32 cellular contexts compared by ENCODE assay signal in genomic region chr2:164032995-164033394, GRCh38.
A peak's percentile ranks its signal among the peaks of the same experiment; 100 is the strongest.
DNase-seq lines count a peak whose midpoint lies in the region; ATAC-seq, FAIRE-seq and TF ChIP-seq lines count a peak whose summit lies in the region.
"Had no signal": no experiment of that assay in that cellular context is flagged by ENCODE, and none has a peak within 500 bp of the region (broad histone marks: within the 10 kb centered on the region; RNA-seq: fewer than 3 reads in every experiment).

No MANE protein-coding gene starts in this region.

- no TSS peak for BruUV-seq in mammary epithelial cell (replicated peaks; lab: Mats Ljungman, UMichigan)
- no TSS peak for BruUV-seq in MCF 10A (replicated peaks; lab: Mats Ljungman, UMichigan)

- POLR2A ChIA-PET in MCF 10A (lab: Yijun Ruan, JAX) = interaction anchor here (0.5 kb wide), 1 partner anchor 152 kb away, joined by 3 read pairs; no protein-coding TSS in a partner anchor

- peak; percentile 64 for ATAC-seq in HG03108 (IDR thresholded peaks at IDR 0.05; ENCODE audit: unreplicated experiment)
- no peak for ATAC-seq in activated T-cell treated with anti-CD3 and anti-CD28 coated beads, Interleukin-2, amount 50 U/mL, for 4 hours
- no peak for ATAC-seq in activated naive CD8-positive, alpha-beta T cell treated with anti-CD3 and anti-CD28 coated beads, Interleukin-2, amount 50 U/mL, for 24 hours
- ATAC-seq: activated CD8-positive, alpha-beta memory T cell treated with anti-CD3 and anti-CD28 coated beads, Interleukin-2, amount 10 ng/mL, durations not matched to agents 7 days and 5 days; activated T-cell treated with anti-CD3 and anti-CD28 coated beads, Interleukin-2, amount 50 U/mL, for 72 hours; CD8-positive, alpha-beta T cell; left ventricle myocardium superior had no signal

- no peaks in the 10 kb centered on the region for H3K36me3 Mint-ChIP-seq in MCF 10A (ENCODE audit: insufficient read depth, unreplicated experiment)
- no peaks in the 10 kb centered on the region for H3K36me3 Mint-ChIP-seq in activated T-cell treated with anti-CD3 and anti-CD28 coated beads, Interleukin-2, amount 50 U/mL, for 4 hours (ENCODE audit: insufficient read depth)
- no peaks in the 10 kb centered on the region for H3K36me3 Mint-ChIP-seq in activated naive CD8-positive, alpha-beta T cell treated with anti-CD3 and anti-CD28 coated beads, Interleukin-2, amount 50 U/mL, for 24 hours (ENCODE audit: low read depth)
- H3K36me3 Mint-ChIP-seq: activated CD8-positive, alpha-beta memory T cell treated with anti-CD3 and anti-CD28 coated beads, Interleukin-2, amount 10 ng/mL, durations not matched to agents 7 days and 5 days; CD8-positive, alpha-beta T cell; IgD-negative memory B cell; naive B cell had no signal

- no peaks in the 10 kb centered on the region for H3K9me3 ChIP-seq in mammary epithelial cell (replicated peaks; ENCODE audit: insufficient read depth, low read length)
- H3K9me3 ChIP-seq: MG63, SJSA1 had no signal

- dilution Hi-C loops in mammary epithelial cell (cut with HindIII; ENCODE audit: low sequenced_read_pairs) = no loop called here

- no peaks in the 10 kb centered on the region for H3K27me3 ChIP-seq in mammary epithelial cell (ENCODE audit: insufficient read depth, low read length)
- H3K27me3 ChIP-seq: brain microvascular endothelial cell, MG63, SJSA1 had no signal

- no peaks in the 10 kb centered on the region for H3K4me1 ChIP-seq in mammary epithelial cell (ENCODE audit: insufficient read depth, low read length)

- H3K4me3 ChIP-seq in mammary epithelial cell (replicated peaks in 1 of 3; ENCODE audit: insufficient read depth in 1 of 3, low read depth in 2 of 3, low read length in 3 of 3) (no peak overlapping the region), NB4 (ENCODE audit: low read depth, low read length) (no peak overlapping the region)
- H3K4me3 ChIP-seq: MG63, SJSA1 had no signal

- TF ChIP-seq CTCF in mammary epithelial cell (conservative IDR thresholded peaks at IDR 0.05 in 1 of 2, IDR thresholded peaks at IDR 0.05 in 1 of 2; ENCODE audit: extremely low read depth in 1 of 2, insufficient read depth in 1 of 2, low read depth in 1 of 2, low read length in 2 of 2) = no peak
- TF ChIP-seq CTCF in MCF 10A (IDR thresholded peaks at IDR 0.05; ENCODE audit: unreplicated experiment) = no peak
- no peak for TF ChIP-seq CTCF in NB4 (IDR thresholded peaks at IDR 0.05; ENCODE audit: low read depth, low read length)

- no peak overlapping the region for H3K9ac ChIP-seq in mammary epithelial cell (ENCODE audit: insufficient read depth, low read length)

- H3K27me3 Mint-ChIP-seq in MCF 10A (ENCODE audit: insufficient read depth, unreplicated experiment) = no peaks in the 10 kb centered on the region
- H3K27me3 Mint-ChIP-seq in activated T-cell treated with anti-CD3 and anti-CD28 coated beads, Interleukin-2, amount 50 U/mL, for 4 hours (ENCODE audit: low read depth) = no peaks in the 10 kb centered on the region
- no peaks in the 10 kb centered on the region for H3K27me3 Mint-ChIP-seq in activated naive CD8-positive, alpha-beta T cell treated with anti-CD3 and anti-CD28 coated beads, Interleukin-2, amount 50 U/mL, for 24 hours
- H3K27me3 Mint-ChIP-seq: activated CD4-positive, alpha-beta T cell treated with anti-CD3 and anti-CD28 coated beads, Interleukin-2, amount 10 ng/mL, durations not matched to agents 7 days and 5 days; activated CD8-positive, alpha-beta memory T cell treated with anti-CD3 and anti-CD28 coated beads, Interleukin-2, amount 10 ng/mL, durations not matched to agents 7 days and 5 days; IgD-negative memory B cell; naive B cell had no signal

- in situ Hi-C loops in mammary epithelial cell (cut with MboI; ENCODE audit: low sequenced_read_pairs in 2 of 2) = no loop called here

- peaks cover 5% of the 10 kb centered on the region for H3K4me1 Mint-ChIP-seq in MCF 10A (ENCODE audit: insufficient read depth, unreplicated experiment)
- no peaks in the 10 kb centered on the region for H3K4me1 Mint-ChIP-seq in activated T-cell treated with anti-CD3 and anti-CD28 coated beads, Interleukin-2, amount 50 U/mL, for 4 hours (ENCODE audit: low read depth)
- H3K4me1 Mint-ChIP-seq in activated naive CD8-positive, alpha-beta T cell treated with anti-CD3 and anti-CD28 coated beads, Interleukin-2, amount 50 U/mL, for 24 hours = no peaks in the 10 kb centered on the region
- H3K4me1 Mint-ChIP-seq: activated CD4-positive, alpha-beta T cell treated with anti-CD3 and anti-CD28 coated beads, Interleukin-2, amount 10 ng/mL, durations not matched to agents 7 days and 5 days; activated CD8-positive, alpha-beta memory T cell treated with anti-CD3 and anti-CD28 coated beads, Interleukin-2, amount 10 ng/mL, durations not matched to agents 7 days and 5 days; IgD-negative memory B cell; naive B cell had no signal

- H4K20me1 ChIP-seq in mammary epithelial cell (ENCODE audit: insufficient read depth, low read length) = no peaks in the 10 kb centered on the region

- DNase-seq in mammary epithelial cell (no peak), MCF 10A (ENCODE audit: unreplicated experiment) (no peak), NB4 (ENCODE audit: low read depth) (peak; percentile 11), HTR-8/SVneo (ENCODE audit: insufficient read length, low spot score) (no peak), cerebellar cortex (ENCODE audit: low spot score) (no peak)
- no peak for DNase-seq in activated T-cell treated with anti-CD3 and anti-CD28 coated beads, Interleukin-2, amount 50 U/mL, for 4 hours
- DNase-seq in activated naive CD8-positive, alpha-beta T cell treated with anti-CD3 and anti-CD28 coated beads, Interleukin-2, amount 50 U/mL, for 24 hours = no peak
- DNase-seq: activated CD4-positive, alpha-beta T cell treated with anti-CD3 and anti-CD28 coated beads, Interleukin-2, amount 10 ng/mL, durations not matched to agents 7 days and 5 days; activated CD8-positive, alpha-beta memory T cell treated with anti-CD3 and anti-CD28 coated beads, Interleukin-2, amount 10 ng/mL, durations not matched to agents 7 days and 5 days; activated naive CD4-positive, alpha-beta T cell treated with anti-CD3 and anti-CD28 coated beads for 36 hours; activated T-cell treated with anti-CD3 and anti-CD28 coated beads, Interleukin-2, amount 50 U/mL, for 72 hours; AML-193; brain microvascular endothelial cell; CD8-positive, alpha-beta T cell; effector CD4-positive, alpha-beta T cell; glutamatergic neuron; H9; islet precursor cell; left ventricle myocardium superior; MG63; naive B cell; NCI-H1417; NCI-H2029 treated with DMSO at 0.1 percent for 48 hours; NCI-H226; nucleus accumbens; RPMI8226; stimulated activated CD4-positive, alpha-beta T cell treated with anti-CD3 and anti-CD28 coated beads, Interleukin-15, amount 100 ng/mL, for 24 hours; stimulated activated naive CD4-positive, alpha-beta T cell had no signal

- FAIRE-seq in HTR-8/SVneo (lab: Jason Lieb, UNC) = no peak

- no peak overlapping the region for H3K27ac ChIP-seq in mammary epithelial cell (ENCODE audit: insufficient read depth, low read depth, low read length)
- H3K27ac ChIP-seq: brain microvascular endothelial cell, epithelial cell of prostate, SJSA1 had no signal

- no peak overlapping the region for H3K4me2 ChIP-seq in mammary epithelial cell (ENCODE audit: insufficient read depth, low read depth, low read length)

- H3K27ac Mint-ChIP-seq in MCF 10A (ENCODE audit: low read depth, unreplicated experiment) = no peak overlapping the region
- H3K27ac Mint-ChIP-seq in activated naive CD8-positive, alpha-beta T cell treated with anti-CD3 and anti-CD28 coated beads, Interleukin-2, amount 50 U/mL, for 24 hours = no peak overlapping the region
- H3K27ac Mint-ChIP-seq: activated CD4-positive, alpha-beta T cell treated with anti-CD3 and anti-CD28 coated beads, Interleukin-2, amount 10 ng/mL, durations not matched to agents 7 days and 5 days; activated CD8-positive, alpha-beta memory T cell treated with anti-CD3 and anti-CD28 coated beads, Interleukin-2, amount 10 ng/mL, durations not matched to agents 7 days and 5 days; activated naive CD4-positive, alpha-beta T cell treated with anti-CD3 and anti-CD28 coated beads for 36 hours; activated T-cell treated with anti-CD3 and anti-CD28 coated beads, Interleukin-2, amount 50 U/mL, for 72 hours; CD8-positive, alpha-beta T cell; H9; IgD-negative memory B cell; naive B cell had no signal

- H2AFZ ChIP-seq in mammary epithelial cell (ENCODE audit: low read depth, low read length) = peak overlapping the region; percentile 63

- CTCF ChIA-PET in mammary epithelial cell (lab: Charles Lee; ENCODE audit: low non-redundant PET) = no interaction called here
- CTCF ChIA-PET in MCF 10A (lab: Yijun Ruan, JAX) = interaction anchor here (0.6 kb wide), 1 partner anchor 663 kb away, joined by 3 read pairs; no protein-coding TSS in a partner anchor

- no peaks in the 10 kb centered on the region for H3K9me3 Mint-ChIP-seq in MCF 10A (ENCODE audit: unreplicated experiment)
- peaks cover 8% of the 10 kb centered on the region for H3K9me3 Mint-ChIP-seq in activated T-cell treated with anti-CD3 and anti-CD28 coated beads, Interleukin-2, amount 50 U/mL, for 4 hours
- H3K9me3 Mint-ChIP-seq in activated naive CD8-positive, alpha-beta T cell treated with anti-CD3 and anti-CD28 coated beads, Interleukin-2, amount 50 U/mL, for 24 hours = peaks cover 7% of the 10 kb centered on the region
- H3K9me3 Mint-ChIP-seq: activated CD4-positive, alpha-beta T cell treated with anti-CD3 and anti-CD28 coated beads, Interleukin-2, amount 10 ng/mL, durations not matched to agents 7 days and 5 days; H9 had no signal

- H3K36me3 ChIP-seq in mammary epithelial cell (ENCODE audit: insufficient read depth, low read length) = no peaks in the 10 kb centered on the region
- H3K36me3 ChIP-seq: brain microvascular endothelial cell, MG63, SJSA1 had no signal

- no peaks in the 10 kb centered on the region for H3K79me2 ChIP-seq in mammary epithelial cell (ENCODE audit: insufficient read depth, low read length)

- TF ChIP-seq POLR2A in NB4 (IDR thresholded peaks at IDR 0.05; ENCODE audit: extremely low read depth, insufficient read length) = no peak

- no peak overlapping the region for H3K4me3 Mint-ChIP-seq in MCF 10A (ENCODE audit: unreplicated experiment)
- H3K4me3 Mint-ChIP-seq in activated T-cell treated with anti-CD3 and anti-CD28 coated beads, Interleukin-2, amount 50 U/mL, for 4 hours = no peak overlapping the region
- H3K4me3 Mint-ChIP-seq in activated naive CD8-positive, alpha-beta T cell treated with anti-CD3 and anti-CD28 coated beads, Interleukin-2, amount 50 U/mL, for 24 hours = no peak overlapping the region
- H3K4me3 Mint-ChIP-seq: activated CD4-positive, alpha-beta T cell treated with anti-CD3 and anti-CD28 coated beads, Interleukin-2, amount 10 ng/mL, durations not matched to agents 7 days and 5 days; activated CD8-positive, alpha-beta memory T cell treated with anti-CD3 and anti-CD28 coated beads, Interleukin-2, amount 10 ng/mL, durations not matched to agents 7 days and 5 days; activated naive CD4-positive, alpha-beta T cell treated with anti-CD3 and anti-CD28 coated beads for 36 hours; activated T-cell treated with anti-CD3 and anti-CD28 coated beads, Interleukin-2, amount 50 U/mL, for 72 hours; CD8-positive, alpha-beta T cell; H9; IgD-negative memory B cell; naive B cell had no signal

- intact Hi-C loops in mammary epithelial cell (cut with micrococcal nuclease) = no loop called here
- intact Hi-C loops in MCF 10A (cut with micrococcal nuclease) = no loop called here
